21 cellular contexts compared by ENCODE assay signal in genomic region chr13:87779451-87779850, GRCh38.
"Had no signal": no experiment of that assay in that cellular context is flagged by ENCODE, and none has a peak within 500 bp of the region (broad histone marks: within the 10 kb centered on the region; RNA-seq: fewer than 3 reads in every experiment).

No MANE protein-coding gene starts in this region.

- H3K9me3 Mint-ChIP-seq: naive B cell, nephron had no signal

- H3K9me3 ChIP-seq: gastrocnemius medialis, left ventricle myocardium inferior, lower lobe of right lung, ovary, right atrium auricular region, sigmoid colon, stomach had no signal

- H3K27ac ChIP-seq: gastrocnemius medialis, left ventricle myocardium inferior, lower lobe of right lung, ovary, right atrium auricular region, sigmoid colon, stomach had no signal

- H3K4me1 Mint-ChIP-seq: memory B cell, naive B cell, nephron had no signal

- H3K4me3 Mint-ChIP-seq: immature natural killer cell, memory B cell, naive B cell, nephron had no signal

- H3K36me3 ChIP-seq: gastrocnemius medialis, left ventricle myocardium inferior, lower lobe of right lung, ovary, right atrium auricular region, sigmoid colon, stomach had no signal

- H3K4me1 ChIP-seq: gastrocnemius medialis, left ventricle myocardium inferior, lower lobe of right lung, right atrium auricular region, sigmoid colon, stomach had no signal

- H3K27me3 ChIP-seq: gastrocnemius medialis, ovary, right atrium auricular region, sigmoid colon, stomach had no signal

- H3K36me3 Mint-ChIP-seq: immature natural killer cell, memory B cell, naive B cell had no signal

- FAIRE-seq: endometrium, kidney, small intestine had no signal

- H3K4me3 ChIP-seq: gastrocnemius medialis, left ventricle myocardium inferior, lower lobe of right lung, ovary, right atrium auricular region, sigmoid colon, stomach had no signal

- H3K27me3 Mint-ChIP-seq: memory B cell, naive B cell had no signal

- DNase-seq: effector memory CD4-positive, alpha-beta T cell; gastrocnemius medialis; immature natural killer cell; kidney; left cardiac atrium; left ventricle myocardium inferior; lower lobe of right lung; midbrain; naive B cell; ovary; sigmoid colon; small intestine; stimulated activated CD4-positive, alpha-beta T cell treated with anti-CD3 and anti-CD28 coated beads, Interleukin-12 subunit alpha, Interleukin-12 subunit beta, amount 100 ng/mL, for 4 hours; stimulated activated naive CD4-positive, alpha-beta T cell; stomach; substantia nigra; trophoblast cell had no signal

- H3K27ac Mint-ChIP-seq: immature natural killer cell, memory B cell, nephron had no signal
